9 cellular contexts compared by ENCODE assay signal in the genomic region with DNA sequence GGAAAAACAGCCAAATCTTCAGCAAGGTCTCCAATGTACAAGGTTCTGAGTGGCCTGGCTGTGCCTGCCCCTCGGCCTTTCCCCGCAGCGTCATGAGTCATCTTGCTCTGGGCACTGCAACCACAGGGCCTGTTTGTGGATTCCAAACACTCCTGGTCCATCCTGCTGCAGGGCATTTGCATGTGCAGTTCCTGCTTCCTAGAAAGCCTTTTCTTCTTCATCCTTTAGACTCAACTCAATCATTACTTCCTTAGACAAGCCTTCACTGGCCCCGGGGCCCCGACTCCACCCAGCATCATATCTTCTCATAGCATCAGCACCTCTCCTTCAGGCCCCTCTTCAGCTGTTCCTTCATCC.
DNase-seq lines count a peak whose midpoint lies in the region; ATAC-seq and TF ChIP-seq lines count a peak whose summit lies in the region.
"Had no signal": no experiment of that assay in that cellular context is flagged by ENCODE, and none has a peak within 500 bp of the region (broad histone marks: within the 10 kb centered on the region; RNA-seq: fewer than 3 reads in every experiment).

No MANE protein-coding gene starts in this region.

- no peak overlapping the region for H3K4me3 Mint-ChIP-seq in Caco-2 (ENCODE audit: unreplicated experiment)
- no peak overlapping the region for H3K4me3 Mint-ChIP-seq in type B pancreatic cell

- H3K36me3 Mint-ChIP-seq in Caco-2 (ENCODE audit: insufficient read depth, unreplicated experiment) (peaks cover 4% of the 10 kb centered on the region), type B pancreatic cell (no peaks in the 10 kb centered on the region)

- BruUV-seq in Caco-2 (replicated peaks; lab: Mats Ljungman, UMichigan) = no TSS peak

- peaks cover 35% of the 10 kb centered on the region for H3K4me1 ChIP-seq in Caco-2

- H3K9me3 ChIP-seq in Caco-2 = no peaks in the 10 kb centered on the region

- CTCF ChIA-PET in Caco-2 (lab: Charles Lee) = interaction anchor here (0.6 to 1.1 kb wide), 2 partner anchors 7 to 27 kb away, joined by 3 to 4 read pairs; no protein-coding TSS in a partner anchor

- ATAC-seq in HG03196 (IDR thresholded peaks at IDR 0.05; ENCODE audit: unreplicated experiment) (peak; percentile 46), GM21390 (IDR thresholded peaks at IDR 0.05; ENCODE audit: unreplicated experiment) (no peak)

- no peaks in the 10 kb centered on the region for H3K27me3 Mint-ChIP-seq in Caco-2 (ENCODE audit: insufficient read depth, unreplicated experiment)
- H3K27me3 Mint-ChIP-seq in type B pancreatic cell = no peaks in the 10 kb centered on the region

- DNase-seq in Caco-2 (peak; percentile 20 to 66), astrocyte of the hippocampus (ENCODE audit: low read depth, low spot score) (peak; percentile 88), kidney tubule cell (ENCODE audit: low spot score) (peak; percentile 93), type B pancreatic cell (ENCODE audit: extremely low spot score, unreplicated experiment) (no peak), AG08396 (ENCODE audit: low spot score) (no peak)
- DNase-seq in activated CD4-positive, CD25-positive, alpha-beta regulatory T cell (lab: John Stamatoyannopoulos, UW) = no peak
- DNase-seq: SW 1271 had no signal

- H3K9me3 Mint-ChIP-seq in Caco-2 (ENCODE audit: unreplicated experiment) = peaks cover 11% of the 10 kb centered on the region
- H3K9me3 Mint-ChIP-seq in type B pancreatic cell = peaks cover 8% of the 10 kb centered on the region

- peaks cover 48% of the 10 kb centered on the region for H3K4me1 Mint-ChIP-seq in Caco-2 (ENCODE audit: low read depth, unreplicated experiment)
- peaks cover 19% of the 10 kb centered on the region for H3K4me1 Mint-ChIP-seq in type B pancreatic cell (ENCODE audit: unreplicated experiment)

- H3K27ac Mint-ChIP-seq in Caco-2 (ENCODE audit: unreplicated experiment) (peak overlapping the region; percentile 86), type B pancreatic cell (no peak overlapping the region)

- no peaks in the 10 kb centered on the region for H3K36me3 ChIP-seq in Caco-2 (ENCODE audit: control insufficient read depth, insufficient read depth, low read length)

- POLR2A ChIA-PET in Caco-2 (lab: Charles Lee) = interaction anchor here (1.6 kb wide), 1 partner anchor 7 kb away, joined by 8 read pairs; no protein-coding TSS in a partner anchor

- no peaks in the 10 kb centered on the region for H3K27me3 ChIP-seq in Caco-2 (replicated peaks; ENCODE audit: control insufficient read depth, insufficient read depth, low read length)

- TF ChIP-seq CTCF in Caco-2 (IDR thresholded peaks at IDR 0.05; ENCODE audit: insufficient read depth in 1 of 2, low read depth in 1 of 2, low read length in 1 of 2, severe bottlenecking in 1 of 2, unreplicated experiment in 1 of 2) (no peak), type B pancreatic cell (conservative IDR thresholded peaks at IDR 0.05) (no peak)

- no peak overlapping the region for H3K4me3 ChIP-seq in Caco-2 (ENCODE audit: low read depth, low read length)

- intact Hi-C loops in Caco-2 (cut with micrococcal nuclease; ENCODE audit: unreplicated experiment) = no loop called here

Comparison
In these comparisons a context has a peak if more than half of its experiments do, and no peak if none do; other contexts are left out.
1. DNase-seq: peak in Caco-2 (2 of 2), astrocyte of the hippocampus (single experiment) and kidney tubule cell (single experiment); none in activated CD4-positive, CD25-positive, alpha-beta regulatory T cell (0 of 4), type B pancreatic cell (single experiment) and AG08396 (single experiment).